8 cellular contexts compared by ENCODE assay signal in genomic region chr3:192063570-192063969, GRCh38.
A peak's percentile ranks its signal among the peaks of the same experiment; 100 is the strongest.
DNase-seq lines count a peak whose midpoint lies in the region; ATAC-seq, FAIRE-seq and TF ChIP-seq lines count a peak whose summit lies in the region.

No MANE protein-coding gene starts in this region.

- FAIRE-seq in urothelium cell line (lab: Jason Lieb, UNC) = no peak

- ATAC-seq in GM18511 (IDR thresholded peaks at IDR 0.05; ENCODE audit: unreplicated experiment) (peak; percentile 88), HG02642 (IDR thresholded peaks at IDR 0.05; ENCODE audit: poor library complexity, unreplicated experiment) (peak; percentile 89), SK-N-SH treated with all-trans-retinoic acid at 6 μM for 48 hours (peak; percentile 78), left lobe of liver (peak; percentile 34)

- DNase-seq in left lobe of liver (ENCODE audit: low spot score) (no peak), SK-N-DZ (ENCODE audit: low spot score) (no peak), NCI-H510A (lab: John Stamatoyannopoulos, UW) (no peak), urothelium cell line (ENCODE audit: low spot score) (no peak)
- DNase-seq in activated CD8-positive, alpha-beta memory T cell treated with anti-CD3 and anti-CD28 coated beads, Interleukin-2, amount 50 U/mL, for 4 hours = no peak

TF ChIP-seq in SK-N-SH treated with all-trans-retinoic acid at 6 μM for 48 hours, 23 proteins besides CTCF, POLR2A, EP300 and RAD21:
- TF ChIP-seq OSR1 (CRISPR knock-in tag; IDR thresholded peaks at IDR 0.05) (no peak), ESRRG (CRISPR knock-in tag; IDR thresholded peaks at IDR 0.05) (no peak), RARB (CRISPR knock-in tag; IDR thresholded peaks at IDR 0.05) (no peak), TSHZ2 (CRISPR knock-in tag; IDR thresholded peaks at IDR 0.05) (no peak), ZNF565 (CRISPR knock-in tag; conservative IDR thresholded peaks at IDR 0.05; ENCODE audit: low read depth) (no peak), SNAI2 (CRISPR knock-in tag; IDR thresholded peaks at IDR 0.05) (no peak), CSRNP3 (CRISPR knock-in tag; IDR thresholded peaks at IDR 0.05) (no peak), PPARA (CRISPR knock-in tag; IDR thresholded peaks at IDR 0.05; ENCODE audit: borderline replicate concordance) (no peak), ZFP30 (CRISPR knock-in tag; IDR thresholded peaks at IDR 0.05) (no peak), ZNF70 (CRISPR knock-in tag; IDR thresholded peaks at IDR 0.05) (no peak), TOX (CRISPR knock-in tag; IDR thresholded peaks at IDR 0.05; ENCODE audit: borderline replicate concordance) (no peak), BACH2 (CRISPR knock-in tag; IDR thresholded peaks at IDR 0.05; ENCODE audit: borderline replicate concordance) (no peak)
TF ChIP-seq in SK-N-SH treated with all-trans-retinoic acid at 6 μM for 48 hours: peak in this region for 0.

Comparison
In these comparisons a context has a peak if more than half of its experiments do, and no peak if none do; other contexts are left out.
1. ATAC-seq: peak in every context shown above with its lines; median percentile 89 in HG02642; 88 in GM18511; 78 in SK-N-SH treated with all-trans-retinoic acid at 6 μM for 48 hours; 34 in left lobe of liver.